In genomic region chr7:1511829-1512422, GRCh38 we compare ENCODE assay signal across 1 cellular context.
TF ChIP-seq lines count a peak whose summit lies in the region.

No MANE protein-coding gene starts in this region.

TF ChIP-seq in A549, 52 proteins besides CTCF, POLR2A, EP300 and RAD21:
- no peak for TF ChIP-seq FOSL2 (IDR thresholded peaks at IDR 0.05)
- TF ChIP-seq FOSL2 (CRISPR knock-in tag; IDR thresholded peaks at IDR 0.05), result no peak
- TF ChIP-seq TP53 (CRISPR knock-in tag; IDR thresholded peaks at IDR 0.05), result no peak
- TF ChIP-seq JUNB (IDR thresholded peaks at IDR 0.05), result no peak
- no peak for TF ChIP-seq ZSCAN20 (CRISPR knock-in tag; IDR thresholded peaks at IDR 0.05)
- TF ChIP-seq MAZ (IDR thresholded peaks at IDR 0.05; ENCODE audit: borderline replicate concordance, low read depth, low read length), result no peak
- TF ChIP-seq HMGXB4 (CRISPR knock-in tag; IDR thresholded peaks at IDR 0.05; ENCODE audit: borderline replicate concordance), result no peak
- no peak for TF ChIP-seq HES2 (IDR thresholded peaks at IDR 0.05)
- TF ChIP-seq FOXS1 (CRISPR knock-in tag; IDR thresholded peaks at IDR 0.05), result no peak
- TF ChIP-seq HOXB13 (CRISPR knock-in tag; IDR thresholded peaks at IDR 0.05; ENCODE audit: low read depth), result no peak
- TF ChIP-seq EHF (CRISPR knock-in tag; IDR thresholded peaks at IDR 0.05), result no peak
- TF ChIP-seq CBX8 (IDR thresholded peaks at IDR 0.05), result no peak
- no peak for TF ChIP-seq SMC3 (IDR thresholded peaks at IDR 0.05)
- TF ChIP-seq NR3C1 (IDR thresholded peaks at IDR 0.05), result no peak
- TF ChIP-seq, protein P1, sequence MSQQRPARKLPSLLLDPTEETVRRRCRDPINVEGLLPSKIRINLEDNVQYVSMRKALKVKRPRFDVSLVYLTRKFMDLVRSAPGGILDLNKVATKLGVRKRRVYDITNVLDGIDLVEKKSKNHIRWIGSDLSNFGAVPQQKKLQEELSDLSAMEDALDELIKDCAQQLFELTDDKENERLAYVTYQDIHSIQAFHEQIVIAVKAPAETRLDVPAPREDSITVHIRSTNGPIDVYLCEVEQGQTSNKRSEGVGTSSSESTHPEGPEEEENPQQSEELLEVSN (IDR thresholded peaks at IDR 0.05; ENCODE audit: borderline replicate concordance, low read depth), result no peak
- no peak for TF ChIP-seq MAFK (IDR thresholded peaks at IDR 0.05; ENCODE audit: partially characterized antibody)
- TF ChIP-seq ZC3H11A (IDR thresholded peaks at IDR 0.05), result no peak
